ENCODE assay signal across 8 cellular contexts in the genomic region with DNA sequence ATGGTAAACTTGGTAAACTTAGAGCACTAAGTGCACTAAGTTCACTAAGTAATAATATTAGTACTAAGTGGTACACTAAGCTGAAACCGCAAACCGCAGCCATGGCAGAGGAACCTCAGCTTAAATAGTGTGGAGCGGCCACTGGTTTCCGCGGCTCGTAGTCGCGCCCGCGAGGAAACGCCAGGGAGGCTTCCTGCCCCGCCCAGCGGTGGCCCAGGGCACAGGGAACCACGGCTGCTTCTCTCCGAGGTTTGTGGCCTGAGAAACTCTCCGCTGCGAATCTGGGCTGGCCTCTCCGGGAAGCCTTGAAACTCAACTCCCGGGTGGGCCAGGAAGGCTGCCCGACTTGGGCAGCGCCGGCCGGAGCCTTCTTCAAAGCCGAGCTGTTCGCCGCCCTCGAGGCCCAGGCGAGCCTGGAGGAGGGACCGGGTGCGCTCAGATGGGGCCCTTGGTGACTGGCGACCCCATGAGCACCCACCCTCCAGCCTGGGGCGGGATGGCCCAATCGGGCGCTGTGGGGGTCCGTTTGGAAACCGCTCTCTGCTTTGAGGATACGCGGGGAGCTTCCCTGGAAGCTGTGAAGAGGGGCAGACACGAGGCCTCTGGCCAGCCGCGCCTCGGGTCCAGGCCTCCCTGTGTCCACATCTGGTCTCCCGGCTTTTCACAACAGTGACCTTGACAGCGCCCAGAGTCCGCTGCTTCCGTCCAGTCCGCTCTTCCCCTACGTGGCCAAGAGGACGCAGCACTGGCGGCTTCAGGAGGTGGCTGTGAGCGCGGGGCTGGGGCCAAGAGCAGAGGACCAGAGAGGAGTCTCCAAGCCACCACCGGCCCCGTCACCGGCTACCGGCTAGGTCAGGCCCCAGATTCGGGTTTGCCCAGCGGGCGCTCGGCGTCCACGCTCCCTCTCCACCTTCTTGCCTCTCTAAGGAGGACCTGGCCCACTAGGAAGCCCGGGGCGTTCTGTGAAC. TPM values are rescaled to one million over a fixed set of nuclear protein-coding genes. Genes with fewer than 3 reads are reported as not detected.
DNase-seq lines count a peak whose midpoint lies in the region; ATAC-seq and TF ChIP-seq lines count a peak whose summit lies in the region.

No MANE protein-coding gene starts in this region.

- intact Hi-C loops in activated CD8-positive, alpha-beta T cell treated with anti-CD3 and anti-CD28 coated beads for 36 hours (cut with micrococcal nuclease) = no loop called here
- intact Hi-C loops in ascending aorta (cut with DNase I) = no loop called here

- H3K36me3 Mint-ChIP-seq in activated CD8-positive, alpha-beta T cell treated with anti-CD3 and anti-CD28 coated beads for 36 hours (ENCODE audit: low read depth) = no peaks in the 10 kb centered on the region

- no peak overlapping the region for H3K4me2 ChIP-seq in Karpas-422 (ENCODE audit: low read depth, low read length, poor library complexity, severe bottlenecking)

- CTCF ChIA-PET in activated CD8-positive, alpha-beta T cell treated with anti-CD3 and anti-CD28 coated beads for 36 hours (lab: Charles Lee) = interaction anchor here (0.7 to 11.0 kb wide), 10 partner anchors 10 to 133 kb away, joined by 3 to 115 read pairs (median 4); no protein-coding TSS in a partner anchor

- TF ChIP-seq POLR2A in gastroesophageal sphincter (IDR thresholded peaks at IDR 0.05) = no peak

- no peak for TF ChIP-seq CTCF in activated CD8-positive, alpha-beta T cell treated with anti-CD3 and anti-CD28 coated beads for 36 hours (IDR thresholded peaks at IDR 0.05)
- TF ChIP-seq CTCF in gastroesophageal sphincter (IDR thresholded peaks at IDR 0.05) = no peak
- TF ChIP-seq CTCF in ascending aorta (IDR thresholded peaks at IDR 0.05) = no peak

- no peaks in the 10 kb centered on the region for H3K36me3 ChIP-seq in gastroesophageal sphincter
- H3K36me3 ChIP-seq in ascending aorta = no peaks in the 10 kb centered on the region
- H3K36me3 ChIP-seq in Karpas-422 (ENCODE audit: insufficient read depth, low read length) = no peaks in the 10 kb centered on the region

- H3K9me2 ChIP-seq in Karpas-422 (replicated peaks; ENCODE audit: insufficient read depth, low read length) = no peaks in the 10 kb centered on the region

- peaks cover 12% of the 10 kb centered on the region for H3K9me3 Mint-ChIP-seq in activated CD8-positive, alpha-beta T cell treated with anti-CD3 and anti-CD28 coated beads for 36 hours

- peak; percentile 64 for ATAC-seq in activated CD8-positive, alpha-beta T cell treated with anti-CD3 and anti-CD28 coated beads for 36 hours
- ATAC-seq in gastroesophageal sphincter (peak; percentile 29), HG03442 (IDR thresholded peaks at IDR 0.05; ENCODE audit: unreplicated experiment) (no peak)

- no peak overlapping the region for H3K27ac Mint-ChIP-seq in activated CD8-positive, alpha-beta T cell treated with anti-CD3 and anti-CD28 coated beads for 36 hours

- no peak overlapping the region for H3K9ac ChIP-seq in Karpas-422 (ENCODE audit: low read length)

- H3K4me3 ChIP-seq in gastroesophageal sphincter (peak overlapping the region in 1 of 2 donors; percentile 12), ascending aorta (no peak overlapping the region), Karpas-422 (ENCODE audit: low read length) (no peak overlapping the region)

- peak; percentile 49 for DNase-seq in LHCN-M2 (ENCODE audit: low read depth)
- peak; percentile 78 for DNase-seq in activated CD8-positive, alpha-beta T cell treated with anti-CD3 and anti-CD28 coated beads for 36 hours
- DNase-seq in stimulated activated CD8-positive, alpha-beta memory T cell treated with anti-CD3 and anti-CD28 coated beads, Interleukin-15, amount 100 ng/mL, for 24 hours (ENCODE audit: low read depth) = peak; percentile 41
- DNase-seq in NCI-H1436 (lab: John Stamatoyannopoulos, UW) = no peak
- DNase-seq in ascending aorta (ENCODE audit: low spot score in 2 of 2) = no peak
- DNase-seq in Karpas-422 = no peak

- peaks cover 0 to 34% (median 12%) of the 10 kb centered on the region in 3 donors for H3K4me1 ChIP-seq in gastroesophageal sphincter
- peaks cover 7 to 10% of the 10 kb centered on the region in 2 donors for H3K4me1 ChIP-seq in ascending aorta
- H3K4me1 ChIP-seq in Karpas-422 (ENCODE audit: low read length) = peaks cover 14% of the 10 kb centered on the region

- H3K27me3 Mint-ChIP-seq in activated CD8-positive, alpha-beta T cell treated with anti-CD3 and anti-CD28 coated beads for 36 hours = peaks cover 86% of the 10 kb centered on the region

- H3K27me3 ChIP-seq in gastroesophageal sphincter (peaks cover 96% of the 10 kb centered on the region), ascending aorta (peaks cover 29% of the 10 kb centered on the region), Karpas-422 (ENCODE audit: low read length) (peaks cover 3% of the 10 kb centered on the region; the same call in 1 of the 2 replicates)

- H2AFZ ChIP-seq in Karpas-422 (ENCODE audit: low read length) = no peak overlapping the region

- no peak for TF ChIP-seq EP300 in gastroesophageal sphincter (IDR thresholded peaks at IDR 0.05)

- no peak overlapping the region for H3K27ac ChIP-seq in gastroesophageal sphincter
- no peak overlapping the region for H3K27ac ChIP-seq in ascending aorta
- no peak overlapping the region for H3K27ac ChIP-seq in Karpas-422 (ENCODE audit: low read length)

- H3K9me3 ChIP-seq in gastroesophageal sphincter (peaks cover 0 to 10% (median 0%) of the 10 kb centered on the region in 3 donors), ascending aorta (no peaks in the 10 kb centered on the region), Karpas-422 (ENCODE audit: low read length) (no peaks in the 10 kb centered on the region)

- H3K4me3 Mint-ChIP-seq in activated CD8-positive, alpha-beta T cell treated with anti-CD3 and anti-CD28 coated beads for 36 hours = no peak overlapping the region

- H3K79me2 ChIP-seq in Karpas-422 (ENCODE audit: low read length) = no peaks in the 10 kb centered on the region

- POLR2A ChIA-PET in activated CD8-positive, alpha-beta T cell treated with anti-CD3 and anti-CD28 coated beads for 36 hours (lab: Charles Lee) = interaction anchor here (0.8 to 2.0 kb wide), 6 partner anchors 9 to 151 kb away, joined by 3 to 7 read pairs (median 4); no protein-coding TSS in a partner anchor

- WGBS in gastroesophageal sphincter (ENCODE audit: low coverage in 1 of 2), 2 donors = 7% methylated on average over 6 of the region's 64 CpGs; no CpG with 5 or more reads in 1 of the 2 donors

- H3K4me1 Mint-ChIP-seq in activated CD8-positive, alpha-beta T cell treated with anti-CD3 and anti-CD28 coated beads for 36 hours (ENCODE audit: low read depth) = peaks cover 20% of the 10 kb centered on the region

- no peaks in the 10 kb centered on the region for H4K20me1 ChIP-seq in Karpas-422 (ENCODE audit: insufficient read depth, low read depth, low read length)

RNA-seq across cellular contexts. Expression of a gene that starts 25.4 kb away (rescaled TPM):
- total RNA-seq in LHCN-M2 (2014; rRNA removed) = 133 and 149 TPM in 2 replicates
- 129 TPM for polyA plus RNA-seq in LHCN-M2 (2012)
- total RNA-seq in activated CD8-positive, alpha-beta T cell treated with anti-CD3 and anti-CD28 coated beads for 36 hours = 100 to 1,000 TPM; 493 to 499 TPM
- 100 to 1,000 TPM; 259 to 607 (median 482) TPM for total RNA-seq in gastroesophageal sphincter
- total RNA-seq in ascending aorta = 896 TPM
- 306 and 677 TPM in 2 replicates for total RNA-seq in Karpas-422 (2014; rRNA removed; shearing (Covaris generic); ENCODE audit: low replicate concordance)

Comparison
In these comparisons a context has a peak if more than half of its experiments do, and no peak if none do; other contexts are left out.
1. DNase-seq: peak in LHCN-M2 (single experiment), activated CD8-positive, alpha-beta T cell treated with anti-CD3 and anti-CD28 coated beads for 36 hours (single experiment) and stimulated activated CD8-positive, alpha-beta memory T cell treated with anti-CD3 and anti-CD28 coated beads, Interleukin-15, amount 100 ng/mL, for 24 hours (single experiment); none in NCI-H1436 (single experiment), ascending aorta (0 of 2) and Karpas-422 (single experiment).